Comparison of ENCODE assay signal across 28 cellular contexts in the genomic region with DNA sequence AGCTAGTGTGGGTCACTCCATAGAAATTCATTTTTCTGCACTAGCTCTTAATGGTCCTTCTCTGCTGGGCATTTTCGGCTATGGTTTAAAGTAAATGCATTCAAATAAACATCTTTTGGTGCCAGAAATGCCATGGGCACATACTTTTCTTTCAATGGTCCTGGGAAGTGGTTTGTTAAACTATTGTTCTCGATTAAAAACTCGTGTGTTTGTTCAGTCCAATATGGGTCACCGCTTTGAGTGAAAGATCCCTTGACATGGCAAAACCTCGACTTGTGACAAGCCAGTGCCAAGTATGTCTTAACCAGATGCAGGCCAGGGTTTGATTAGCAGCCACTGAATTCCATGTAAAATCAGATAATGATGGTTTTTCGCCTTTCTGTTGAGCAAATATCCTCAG.
"Had no signal": no experiment of that assay in that cellular context is flagged by ENCODE, and none has a peak within 500 bp of the region (broad histone marks: within the 10 kb centered on the region; RNA-seq: fewer than 3 reads in every experiment).

No MANE protein-coding gene starts in this region.

- H3K4me3 ChIP-seq: adrenal gland, cardiac muscle cell, colonic mucosa, gastroesophageal sphincter, heart right ventricle had no signal

- H3K27ac ChIP-seq: adrenal gland, brain microvascular endothelial cell, cardiac muscle cell, colonic mucosa, epithelial cell of prostate, gastroesophageal sphincter, heart right ventricle had no signal

- ATAC-seq: activated T-cell treated with anti-CD3 and anti-CD28 coated beads, Interleukin-2, amount 50 U/mL, for 72 hours; gastroesophageal sphincter; heart right ventricle; WTC11 had no signal

- H3K9me3 ChIP-seq: adrenal gland, colonic mucosa, gastroesophageal sphincter, heart right ventricle had no signal

- H3K36me3 ChIP-seq: adrenal gland, brain microvascular endothelial cell, cardiac muscle cell, colonic mucosa, gastroesophageal sphincter, heart right ventricle had no signal

- FAIRE-seq: endometrium, endothelial cell of umbilical vein had no signal

- H3K27me3 ChIP-seq: adrenal gland, brain microvascular endothelial cell, cardiac muscle cell, colonic mucosa, gastroesophageal sphincter had no signal

- DNase-seq: activated CD4-positive, alpha-beta memory T cell treated with anti-CD3 and anti-CD28 coated beads, Interleukin-2, amount 10 ng/mL, durations not matched to agents 7 days and 5 days; activated CD4-positive, alpha-beta T cell treated with anti-CD3 and anti-CD28 coated beads for 1 hour; activated CD4-positive, alpha-beta T cell treated with anti-CD3 and anti-CD28 coated beads for 4 hours; activated CD4-positive, alpha-beta T cell treated with anti-CD3 and anti-CD28 coated beads, Interleukin-2, amount 10 ng/mL, durations not matched to agents 7 days and 5 days; activated CD4-positive, alpha-beta T cell treated with anti-CD3 and anti-CD28 coated beads, Interleukin-2, amount 50 U/mL, for 4 hours; activated CD8-positive, alpha-beta memory T cell treated with anti-CD3 and anti-CD28 coated beads, Interleukin-2, amount 50 U/mL, for 48 hours; activated gamma-delta T cell treated with Interleukin-2 at 50 U/mL for 16 hours; activated naive CD4-positive, alpha-beta T cell treated with anti-CD3 and anti-CD28 coated beads, Interleukin-2, amount 50 U/mL, for 16 hours; activated naive CD4-positive, alpha-beta T cell treated with Interleukin-2 at 50 U/mL for 16 hours; activated T-cell treated with anti-CD3 and anti-CD28 coated beads for 4 hours; activated T-cell treated with anti-CD3 and anti-CD28 coated beads, Interleukin-2, amount 50 U/mL, for 24 hours; activated T-cell treated with anti-CD3 and anti-CD28 coated beads, Interleukin-2, amount 50 U/mL, for 72 hours; adrenal gland; aorta; brain microvascular endothelial cell; central memory CD4-positive, alpha-beta T cell; cerebellar nuclear complex; colonic mucosa; effector CD8-positive, alpha-beta T cell; foreskin melanocyte; heart right ventricle; T-helper 2 cell had no signal

- H3K4me1 ChIP-seq: adrenal gland, colonic mucosa, gastroesophageal sphincter, heart right ventricle had no signal
